21 cellular contexts compared by ENCODE assay signal in the genomic region with DNA sequence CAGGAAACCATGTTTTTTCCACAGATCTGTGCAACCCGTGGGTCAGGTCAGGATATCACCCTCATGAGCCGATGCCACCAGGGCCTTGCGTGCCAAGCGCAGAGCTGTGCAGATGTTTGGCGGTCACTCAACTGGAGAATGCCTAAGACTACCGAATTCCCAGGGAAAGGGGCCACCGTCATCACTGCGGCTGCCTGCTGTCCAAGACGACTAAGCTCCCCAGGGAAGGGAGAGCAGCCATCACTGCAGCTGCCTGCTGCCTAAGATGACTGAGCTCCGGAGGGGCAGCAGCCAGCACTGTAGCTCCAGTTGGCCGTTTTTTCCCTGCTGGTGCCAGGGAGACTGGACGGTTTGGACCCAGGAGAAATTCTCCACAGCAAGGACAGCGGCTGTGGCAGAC.
"Had no signal": no experiment of that assay in that cellular context is flagged by ENCODE, and none has a peak within 500 bp of the region (broad histone marks: within the 10 kb centered on the region; RNA-seq: fewer than 3 reads in every experiment).

No MANE protein-coding gene starts in this region.

- H3K4me1 ChIP-seq: breast epithelium, esophagus squamous epithelium, gastroesophageal sphincter, left lung, pancreas, right lobe of liver, transverse colon, uterus had no signal

- H3K27ac ChIP-seq: breast epithelium, coronary artery, esophagus squamous epithelium, gastroesophageal sphincter, heart right ventricle, left lung, neutrophil, pancreas, right lobe of liver, transverse colon, uterus had no signal

- H3K9me3 ChIP-seq: neutrophil, pancreas had no signal

- H3K27me3 ChIP-seq: breast epithelium, esophagus squamous epithelium, gastroesophageal sphincter, heart right ventricle, left lung, neutrophil, pancreas, right lobe of liver, transverse colon, uterus had no signal

- H3K36me3 ChIP-seq: breast epithelium, left lung, neutrophil, pancreas, right lobe of liver, transverse colon, uterus had no signal

- FAIRE-seq: pancreas had no signal

- DNase-seq: activated gamma-delta T cell treated with Interleukin-2 at 50 U/mL for 16 hours; activated T-cell treated with anti-CD3 and anti-CD28 coated beads, Interleukin-2, amount 50 U/mL, for 1 hour; esophagus squamous epithelium; immature natural killer cell; kidney glomerular epithelial cell; left lung; natural killer cell; pancreas; right lobe of liver; stimulated activated CD4-positive, alpha-beta T cell treated with anti-CD3 and anti-CD28 coated beads, Interleukin-2, amount 100 ng/mL, for 48 hours; stimulated activated CD8-positive, alpha-beta memory T cell treated with anti-CD3 and anti-CD28 coated beads, Interleukin-4, amount 100 ng/mL, for 48 hours; stimulated activated naive B cell treated with anti-CD40 and anti-IgM and Interleukin-4, amounts not matched to agents 10 μg/mL and 1 μg/mL and 100 μg/mL, for 72 hours; T-helper 9 cell; transverse colon; uterus had no signal

- H3K4me3 ChIP-seq: breast epithelium, coronary artery, esophagus squamous epithelium, gastroesophageal sphincter, heart right ventricle, left lung, lung, pancreas, right lobe of liver, transverse colon, uterus had no signal

- ATAC-seq: gastroesophageal sphincter; left lung; pancreas; right lobe of liver; stimulated activated naive B cell treated with anti-CD40 and anti-IgM and Interleukin-4, amounts not matched to agents 10 μg/mL and 1 μg/mL and 100 μg/mL, for 72 hours had no signal
